Comparison of ENCODE assay signal across 25 cellular contexts in genomic region chr6:125865015-125865414, GRCh38.
"Had no signal": no experiment of that assay in that cellular context is flagged by ENCODE, and none has a peak within 500 bp of the region (broad histone marks: within the 10 kb centered on the region; RNA-seq: fewer than 3 reads in every experiment).

No MANE protein-coding gene starts in this region.

- H3K27me3 ChIP-seq: adrenal gland, breast epithelium had no signal

- H3K4me3 ChIP-seq: adrenal gland, breast epithelium had no signal

- ATAC-seq: activated T-cell treated with anti-CD3 and anti-CD28 coated beads, Interleukin-2, amount 50 U/mL, for 4 hours; T-cell had no signal

- H3K9me3 ChIP-seq: adrenal gland, breast epithelium had no signal

- H3K27ac ChIP-seq: adrenal gland, breast epithelium, VCaP had no signal

- FAIRE-seq: TTC549 had no signal

- DNase-seq: activated CD4-positive, alpha-beta memory T cell treated with anti-CD3 and anti-CD28 coated beads for 36 hours; activated CD4-positive, alpha-beta T cell treated with anti-CD3 and anti-CD28 coated beads, Interleukin-2, amount 10 ng/mL, durations not matched to agents 7 days and 5 days; activated CD4-positive, CD25-positive, alpha-beta regulatory T cell; activated CD8-positive, alpha-beta memory T cell treated with anti-CD3 and anti-CD28 coated beads for 24 hours; activated gamma-delta T cell treated with Interleukin-2 at 50 U/mL for 16 hours; activated naive CD4-positive, alpha-beta T cell treated with anti-CD3 and anti-CD28 coated beads, Interleukin-2, amount 10 ng/mL, durations not matched to agents 7 days and 5 days; activated naive CD8-positive, alpha-beta T cell treated with anti-CD3 and anti-CD28 coated beads for 36 hours; activated T-cell treated with anti-CD3 and anti-CD28 coated beads, Interleukin-2, amount 50 U/mL, for 4 hours; aorta; MM.1S; NCI-H1105; NCI-H1436; NCI-H1694 treated with DMSO at 0.1 percent for 48 hours; NCI-H2029 treated with DMSO at 0.1 percent for 48 hours; NCI-H345; NCI-H510A; NCI-H526 treated with DMSO at 0.1 percent for 48 hours; SIG-M5; T-cell; T-helper 2 cell; T1000 had no signal

- H3K36me3 ChIP-seq: adrenal gland, breast epithelium had no signal

- H3K4me1 ChIP-seq: breast epithelium had no signal
